ENCODE assay signal across 9 cellular contexts in the genomic region with DNA sequence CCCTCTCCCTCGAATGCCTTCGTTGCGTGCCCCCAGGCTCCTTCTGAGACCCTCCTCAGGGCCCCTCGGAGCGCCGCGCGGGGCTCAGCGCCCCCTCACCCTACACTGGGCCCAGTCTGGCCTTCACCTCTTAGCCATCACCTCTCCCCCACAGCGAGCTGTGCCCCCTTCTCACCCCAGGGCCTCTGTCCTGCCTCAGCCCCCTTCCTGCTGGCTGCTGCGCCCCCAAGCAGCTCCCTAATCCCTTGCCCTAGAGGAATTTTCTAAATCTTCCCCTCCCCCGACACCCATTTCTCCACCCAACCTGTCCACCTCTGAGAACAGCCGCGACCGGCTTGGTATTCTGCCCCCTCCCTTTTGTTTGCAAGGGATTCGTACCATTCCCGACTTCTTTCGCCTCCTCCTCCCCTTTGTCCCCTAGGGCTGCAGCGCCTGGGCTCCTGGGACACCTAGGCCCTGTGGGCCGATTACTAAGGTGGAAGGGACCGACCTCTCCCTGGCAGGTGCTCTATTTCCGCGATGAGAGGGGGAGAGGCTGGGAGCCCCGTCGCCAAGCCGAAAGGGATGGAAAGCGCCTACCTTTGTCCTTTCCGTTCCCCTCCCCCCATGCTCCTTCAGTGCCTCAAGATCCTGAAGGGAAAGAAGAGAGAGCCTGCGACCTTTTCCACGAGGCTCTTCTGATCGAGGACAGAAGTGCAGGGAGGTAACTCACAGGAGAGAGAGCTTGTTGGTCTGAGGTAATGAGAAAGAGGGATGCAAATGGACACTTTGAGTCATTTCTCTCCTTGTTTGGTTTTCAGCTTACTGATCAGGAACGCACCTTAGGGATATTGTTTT. TPM values are rescaled to one million over a fixed set of nuclear protein-coding genes. Genes with fewer than 3 reads are reported as not detected.
DNase-seq lines count a peak whose midpoint lies in the region; ATAC-seq and TF ChIP-seq lines count a peak whose summit lies in the region.
"Had no signal": no experiment of that assay in that cellular context is flagged by ENCODE, and none has a peak within 500 bp of the region (broad histone marks: within the 10 kb centered on the region; RNA-seq: fewer than 3 reads in every experiment).

No MANE protein-coding gene starts in this region.

- ATAC-seq in GM21723 (IDR thresholded peaks at IDR 0.05; ENCODE audit: unreplicated experiment) (peak; percentile 1), sciatic nerve (peak; percentile 9), GM18867 (IDR thresholded peaks at IDR 0.05; ENCODE audit: unreplicated experiment) (no peak)

- H3K9me2 ChIP-seq in SU-DHL-6 (replicated peaks; ENCODE audit: insufficient read depth, low read length), result no peaks in the 10 kb centered on the region

- H3K9ac ChIP-seq in SU-DHL-6 (ENCODE audit: low read length), result peak overlapping the region; percentile 83

- H3K4me3 ChIP-seq in AG09309 (ENCODE audit: control insufficient read depth, low read depth, low read length), result peak overlapping the region; percentile 27
- H3K4me3 ChIP-seq in SU-DHL-6 (ENCODE audit: insufficient read depth, low read length, poor library complexity, severe bottlenecking), result peak overlapping the region; percentile 64
- peak overlapping the region; percentile 53 to 68 for H3K4me3 ChIP-seq in foreskin fibroblast (ENCODE audit: low read depth in 1 of 2, low read length in 2 of 2)

- H2AFZ ChIP-seq in SU-DHL-6 (ENCODE audit: low read depth, low read length, severe bottlenecking), result peak overlapping the region; percentile 65

- H3K27ac ChIP-seq in SU-DHL-6 (ENCODE audit: low read depth, low read length), result peak overlapping the region; percentile 74

- H3K79me2 ChIP-seq in SU-DHL-6 (ENCODE audit: insufficient read depth, low read length), result no peaks in the 10 kb centered on the region

- intact Hi-C loops in sciatic nerve (cut with DNase I), result no loop called here

- H3K4me2 ChIP-seq in SU-DHL-6 (ENCODE audit: low read depth, low read length, poor library complexity, severe bottlenecking), result peak overlapping the region; percentile 59

- no peaks in the 10 kb centered on the region for H3K9me3 ChIP-seq in SU-DHL-6 (ENCODE audit: insufficient read depth, low read length)

- no peaks in the 10 kb centered on the region for H3K36me3 ChIP-seq in SU-DHL-6 (ENCODE audit: low read length)

- no peaks in the 10 kb centered on the region for H3K27me3 ChIP-seq in SU-DHL-6 (ENCODE audit: low read length)

- no peak for TF ChIP-seq CTCF in AG09309 (IDR thresholded peaks at IDR 0.05; ENCODE audit: control insufficient read depth, insufficient read depth, low read depth, low read length, missing control alignments)
- no peak for TF ChIP-seq CTCF in SU-DHL-6 (IDR thresholded peaks at IDR 0.05; ENCODE audit: insufficient read depth, low read length, poor library complexity, severe bottlenecking)
- TF ChIP-seq CTCF in foreskin fibroblast (IDR thresholded peaks at IDR 0.05; ENCODE audit: low read depth, low read length), result no peak

- DNase-seq in AG09309 (ENCODE audit: low read depth) (no peak), foreskin fibroblast (no peak), sciatic nerve (ENCODE audit: low spot score) (no peak), middle frontal gyrus (ENCODE audit: extremely low spot score, low spot score) (no peak)
- no peak for DNase-seq in effector CD4-positive, alpha-beta T cell

- H3F3A ChIP-seq in SU-DHL-6 (ENCODE audit: insufficient read depth), result peaks cover 12% of the 10 kb centered on the region

- H4K20me1 ChIP-seq in SU-DHL-6 (ENCODE audit: low read depth, low read length), result no peaks in the 10 kb centered on the region

RNA-seq across cellular contexts. Expression of a gene that starts 10.9 kb away (rescaled TPM):
- 14.8 TPM for total RNA-seq in sciatic nerve

RNA-seq across cellular contexts. Expression of a gene that starts 32.5 kb away (rescaled TPM):
- 0.22 TPM for total RNA-seq in sciatic nerve
- total RNA-seq: left cardiac atrium had no signal
